Comparison of ENCODE assay signal across 8 cellular contexts in the genomic region with DNA sequence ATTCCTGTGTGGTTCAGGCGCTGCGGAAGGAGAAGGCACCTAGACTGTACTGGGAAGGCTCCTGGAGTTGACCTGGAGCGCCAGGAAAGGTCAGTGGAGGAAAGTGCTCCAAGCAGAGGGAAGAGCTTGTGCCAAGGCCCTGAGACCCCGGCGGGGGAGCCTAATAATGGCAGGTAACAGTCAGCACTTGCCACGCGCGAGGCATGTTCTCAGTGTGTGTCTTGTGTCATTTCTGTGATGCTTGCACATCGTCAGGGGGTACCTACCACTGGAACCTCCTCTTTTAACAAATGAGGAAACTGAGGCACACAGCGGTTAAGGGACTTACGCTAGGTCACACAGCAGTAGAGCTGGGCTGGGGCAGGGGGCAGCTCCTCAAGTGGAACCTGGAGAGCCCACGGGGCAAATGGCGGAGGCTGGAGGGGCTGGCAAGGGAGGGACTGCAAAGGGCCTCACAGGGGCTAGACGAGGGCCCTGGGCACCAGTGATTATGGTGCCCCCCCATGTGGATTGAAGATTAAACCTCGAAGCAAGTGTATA. TPM values are rescaled to one million over a fixed set of nuclear protein-coding genes. Genes with fewer than 3 reads are reported as not detected.
DNase-seq lines count a peak whose midpoint lies in the region; ATAC-seq and TF ChIP-seq lines count a peak whose summit lies in the region.

No MANE protein-coding gene starts in this region.

- no peaks in the 10 kb centered on the region for H3K4me1 ChIP-seq in psoas muscle

- no peaks in the 10 kb centered on the region for H3K4me1 Mint-ChIP-seq in glutamatergic neuron (ENCODE audit: low read depth, unreplicated experiment)

- H3K4me3 ChIP-seq in psoas muscle = peak overlapping the region; percentile 56

- no peaks in the 10 kb centered on the region for H3K9me3 Mint-ChIP-seq in glutamatergic neuron (ENCODE audit: unreplicated experiment)

- no peaks in the 10 kb centered on the region for H3K36me3 ChIP-seq in psoas muscle (ENCODE audit: insufficient read depth in 1 of 2, low read depth in 1 of 2)

- H3K36me3 Mint-ChIP-seq in glutamatergic neuron (ENCODE audit: unreplicated experiment) = no peaks in the 10 kb centered on the region

- H3K27ac Mint-ChIP-seq in glutamatergic neuron (ENCODE audit: unreplicated experiment) = no peak overlapping the region

- intact Hi-C loops in psoas muscle (cut with DNase I) = no loop called here

- 52 to 62% (median 61%) methylated on average over 15 of the region's 15 CpGs for WGBS in psoas muscle, 3 donors

- peaks cover 0 to 29% (median 2%) of the 10 kb centered on the region in 3 donors for H3K27me3 ChIP-seq in psoas muscle (ENCODE audit: insufficient read depth in 3 of 3, low read length in 2 of 3)

- no peak for TF ChIP-seq CTCF in GM10266 (IDR thresholded peaks at IDR 0.05; ENCODE audit: control insufficient read depth, insufficient read depth, low read depth, missing control alignments)
- no peak for TF ChIP-seq CTCF in glutamatergic neuron (IDR thresholded peaks at IDR 0.05; ENCODE audit: partially characterized antibody, unreplicated experiment)
- TF ChIP-seq CTCF in psoas muscle (IDR thresholded peaks at IDR 0.05) = no peak

- no peaks in the 10 kb centered on the region for H3K9me3 ChIP-seq in psoas muscle

- peak overlapping the region; percentile 28 for H3K4me3 Mint-ChIP-seq in glutamatergic neuron (ENCODE audit: unreplicated experiment)

- H3K27me3 Mint-ChIP-seq in glutamatergic neuron (ENCODE audit: unreplicated experiment) = peaks cover 18% of the 10 kb centered on the region

- no peak overlapping the region for H3K27ac ChIP-seq in psoas muscle

- ATAC-seq in psoas muscle = no peak
- ATAC-seq in activated CD4-positive, CD25-positive, alpha-beta regulatory T cell treated with anti-CD3 and anti-CD28 coated beads, Interleukin-2, amount 50 U/mL, for 24 hours = no peak

- DNase-seq in GM10266 (ENCODE audit: extremely low spot score) (peak; percentile 12), RKO (ENCODE audit: low spot score) (peak; percentile 37), glutamatergic neuron (no peak), psoas muscle (no peak), DMS153 (lab: John Stamatoyannopoulos, UW) (no peak), NCI-H1930 (lab: John Stamatoyannopoulos, UW) (no peak), hypothalamus (lab: John Stamatoyannopoulos, UW) (no peak)

RNA-seq across cellular contexts. Expression of a gene that starts 1.0 kb away (rescaled TPM):
- 0.12 TPM for total RNA-seq in glutamatergic neuron (ENCODE audit: unreplicated experiment)
- under 1 TPM; 0.15 to 0.25 (median 0.17) TPM for total RNA-seq in psoas muscle
- under 1 TPM; 0.06 to 0.11 (median 0.08) TPM for polyA plus RNA-seq in psoas muscle

RNA-seq across cellular contexts. Expression of a gene that starts 18.5 kb away (rescaled TPM):
- total RNA-seq in glutamatergic neuron (ENCODE audit: unreplicated experiment) (0.37 TPM), psoas muscle (under 1 TPM in 3 of 4 donors, not detected in 1; 0.23 to 0.48 (median 0.34) TPM)
- polyA plus RNA-seq in psoas muscle = under 1 TPM in 2 of 3 donors, not detected in 1; 0.03 to 0.16 TPM

RNA-seq across cellular contexts. Expression of a gene that starts 51.0 kb away (rescaled TPM):
- 28.8 TPM for total RNA-seq in glutamatergic neuron (ENCODE audit: unreplicated experiment)
- total RNA-seq in psoas muscle = 10 to 100 TPM; 23.5 to 34.3 (median 33.2) TPM
- polyA plus RNA-seq in psoas muscle = 10 to 100 TPM; 44.5 to 53.2 (median 49.4) TPM

Comparison
In these comparisons a context has a peak if more than half of its experiments do, and no peak if none do; other contexts are left out.
1. DNase-seq: peak in GM10266 (single experiment) and RKO (single experiment); none in glutamatergic neuron (single experiment), psoas muscle (0 of 2), DMS153 (single experiment), NCI-H1930 (0 of 2) and hypothalamus (0 of 51).